19 cellular contexts compared by ENCODE assay signal in genomic region chr12:11542599-11542998, GRCh38.
"Had no signal": no experiment of that assay in that cellular context is flagged by ENCODE, and none has a peak within 500 bp of the region (broad histone marks: within the 10 kb centered on the region; RNA-seq: fewer than 3 reads in every experiment).

No MANE protein-coding gene starts in this region.

- H3K9me3 ChIP-seq: ascending aorta, esophagus squamous epithelium, heart right ventricle, mucosa of descending colon, ovary, psoas muscle, tibial artery had no signal

- H3K36me3 Mint-ChIP-seq: natural killer cell had no signal

- H3K9me3 Mint-ChIP-seq: activated T-cell treated with anti-CD3 and anti-CD28 coated beads, Interleukin-2, amount 50 U/mL, for 72 hours; effector memory CD8-positive, alpha-beta T cell; memory B cell; natural killer cell had no signal

- H3K27me3 Mint-ChIP-seq: activated B cell treated with CpG ODN at 0.5 μM for 24 hours; effector memory CD8-positive, alpha-beta T cell; memory B cell had no signal

- H3K36me3 ChIP-seq: ascending aorta, esophagus squamous epithelium, heart right ventricle, ovary, tibial artery had no signal

- ATAC-seq: activated T-cell treated with anti-CD3 and anti-CD28 coated beads, Interleukin-2, amount 50 U/mL, for 72 hours; effector memory CD8-positive, alpha-beta T cell; heart right ventricle; mucosa of descending colon; natural killer cell; psoas muscle; right cardiac atrium had no signal

- H3K27ac ChIP-seq: ascending aorta, esophagus squamous epithelium, heart right ventricle, ovary, psoas muscle, tibial artery had no signal

- DNase-seq: activated B cell treated with CpG ODN at 0.5 μM for 24 hours; activated CD4-positive, alpha-beta T cell treated with anti-CD3 and anti-CD28 coated beads for 48 hours; activated gamma-delta T cell; activated T-cell treated with anti-CD3 and anti-CD28 coated beads, Interleukin-2, amount 50 U/mL, for 72 hours; dermis blood vessel endothelial cell; effector memory CD8-positive, alpha-beta T cell; esophagus squamous epithelium; heart right ventricle; mucosa of descending colon; natural killer cell; ovary; psoas muscle; right cardiac atrium; stimulated activated CD4-positive, alpha-beta T cell treated with anti-CD3 and anti-CD28 coated beads, Interleukin-2, amount 100 ng/mL, for 24 hours; stimulated activated naive CD4-positive, alpha-beta T cell treated with Interleukin-2 at 50 U/mL for 16 hours; T-helper 9 cell; tibial artery had no signal

- H3K4me3 Mint-ChIP-seq: activated B cell treated with CpG ODN at 0.5 μM for 24 hours; activated T-cell treated with anti-CD3 and anti-CD28 coated beads, Interleukin-2, amount 50 U/mL, for 72 hours; effector memory CD8-positive, alpha-beta T cell; memory B cell; natural killer cell had no signal

- H3K4me1 ChIP-seq: psoas muscle had no signal

- H3K27ac Mint-ChIP-seq: activated B cell treated with CpG ODN at 0.5 μM for 24 hours; activated T-cell treated with anti-CD3 and anti-CD28 coated beads, Interleukin-2, amount 50 U/mL, for 72 hours; effector memory CD8-positive, alpha-beta T cell; memory B cell; natural killer cell had no signal

- H3K27me3 ChIP-seq: ascending aorta, esophagus squamous epithelium, ovary, tibial artery had no signal

- H3K4me3 ChIP-seq: ascending aorta, esophagus squamous epithelium, heart right ventricle, mucosa of descending colon, ovary, psoas muscle, tibial artery had no signal
